In the genomic region with DNA sequence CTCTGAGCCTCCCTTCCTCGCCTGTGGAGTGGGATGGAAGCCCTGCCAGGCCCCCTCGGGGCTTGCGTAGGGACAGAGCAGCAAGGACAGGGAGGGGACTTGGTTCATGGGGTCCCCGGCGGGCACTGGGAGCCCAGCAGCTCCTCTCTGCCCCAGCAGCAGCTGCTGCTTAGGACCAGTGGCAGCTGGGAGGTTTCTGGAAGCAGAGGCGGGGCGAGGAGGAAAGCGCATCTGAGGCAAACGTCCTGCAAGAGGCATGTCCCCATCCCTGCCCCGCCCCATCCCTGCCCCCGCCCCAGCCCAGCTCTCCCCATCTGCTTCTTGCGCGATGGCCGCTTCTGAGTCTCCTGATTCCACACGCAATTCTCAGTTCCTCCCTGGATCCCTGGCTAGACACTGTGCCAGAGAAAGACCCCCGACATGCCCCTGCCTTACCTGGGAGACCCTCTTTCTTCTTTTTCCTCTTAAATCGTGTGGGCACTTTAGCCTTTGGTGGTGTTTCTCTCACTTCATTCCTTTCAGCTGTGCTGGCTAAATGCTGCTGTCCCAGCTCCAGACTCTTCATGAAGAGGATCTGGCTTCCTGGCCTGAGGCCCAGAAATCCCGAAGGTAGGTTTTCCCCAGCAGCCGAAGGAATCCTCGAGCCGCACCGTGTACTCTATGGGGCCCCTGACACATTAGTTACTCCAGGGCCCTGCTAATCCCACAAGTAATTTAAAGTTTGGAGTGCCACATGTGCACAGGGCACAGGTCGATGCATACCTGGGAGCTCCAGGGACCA, we compare ENCODE assay signal across 11 cellular contexts. TPM values are rescaled to one million over a fixed set of nuclear protein-coding genes. Genes with fewer than 3 reads are reported as not detected.
DNase-seq lines count a peak whose midpoint lies in the region; ATAC-seq and TF ChIP-seq lines count a peak whose summit lies in the region.
"Had no signal": no experiment of that assay in that cellular context is flagged by ENCODE, and none has a peak within 500 bp of the region (broad histone marks: within the 10 kb centered on the region; RNA-seq: fewer than 3 reads in every experiment).

No MANE protein-coding gene starts in this region.

- no peaks in the 10 kb centered on the region for H3K36me3 Mint-ChIP-seq in WTC11
- H3K36me3 Mint-ChIP-seq in stimulated activated effector memory CD8-positive, alpha-beta T cell treated with anti-CD3 and anti-CD28 coated beads, Interleukin-12 subunit alpha, Interleukin-12 subunit beta, amount 100 ng/mL, for 72 hours, result no peaks in the 10 kb centered on the region
- H3K36me3 Mint-ChIP-seq: memory B cell had no signal

- H3K4me3 Mint-ChIP-seq in WTC11, result no peak overlapping the region
- no peak overlapping the region for H3K4me3 Mint-ChIP-seq in stimulated activated effector memory CD8-positive, alpha-beta T cell treated with anti-CD3 and anti-CD28 coated beads, Interleukin-12 subunit alpha, Interleukin-12 subunit beta, amount 100 ng/mL, for 72 hours
- H3K4me3 Mint-ChIP-seq: memory B cell had no signal

- H3K9me3 ChIP-seq in heart right ventricle, result no peaks in the 10 kb centered on the region
- H3K9me3 ChIP-seq in skeletal muscle satellite cell (replicated peaks; ENCODE audit: low read length), result no peaks in the 10 kb centered on the region

- H3K4me1 Mint-ChIP-seq in WTC11, result peaks cover 5% of the 10 kb centered on the region; the same call in 1 of the 2 replicates
- H3K4me1 Mint-ChIP-seq in stimulated activated effector memory CD8-positive, alpha-beta T cell treated with anti-CD3 and anti-CD28 coated beads, Interleukin-12 subunit alpha, Interleukin-12 subunit beta, amount 100 ng/mL, for 72 hours, result no peaks in the 10 kb centered on the region
- H3K4me1 Mint-ChIP-seq: memory B cell had no signal

- H3K36me3 ChIP-seq in heart right ventricle (no peaks in the 10 kb centered on the region), skeletal muscle satellite cell (ENCODE audit: insufficient read depth, low read length) (no peaks in the 10 kb centered on the region)

- WGBS in heart right ventricle, 2 donors, result 44 to 61% methylated on average over 23 of the region's 23 CpGs

- intact Hi-C loops in heart right ventricle (cut with DNase I), result no loop called here

- peak; percentile 77 for ATAC-seq in WTC11
- peak in 6 of 8 donors; percentile 55 to 82 (median 68) for ATAC-seq in heart right ventricle
- no peak for ATAC-seq in stimulated activated effector memory CD8-positive, alpha-beta T cell treated with anti-CD3 and anti-CD28 coated beads, Interleukin-12 subunit alpha, Interleukin-12 subunit beta, amount 100 ng/mL, for 72 hours
- ATAC-seq in HG03135 (IDR thresholded peaks at IDR 0.05; ENCODE audit: unreplicated experiment), result no peak

- peak overlapping the region in 3 of 10 donors; percentile 7 to 33 (median 26) for H3K4me3 ChIP-seq in heart right ventricle
- H3K4me3 ChIP-seq in skeletal muscle satellite cell (ENCODE audit: low read length), result peak overlapping the region; percentile 66

- H3K4me1 ChIP-seq in heart right ventricle (peaks cover 0 to 10% (median 0%) of the 10 kb centered on the region in 9 donors), skeletal muscle satellite cell (ENCODE audit: control insufficient read depth, insufficient read depth, low read length) (peaks cover 29% of the 10 kb centered on the region)

- peaks cover 33% of the 10 kb centered on the region for H3K27me3 Mint-ChIP-seq in WTC11 (ENCODE audit: low read depth)

- H3K4me2 ChIP-seq in skeletal muscle satellite cell (ENCODE audit: low read length), result peak overlapping the region; percentile 78

- peak overlapping the region; percentile 64 for H3K9ac ChIP-seq in skeletal muscle satellite cell (ENCODE audit: low read depth, low read length)

- H3K9me3 Mint-ChIP-seq in WTC11, result no peaks in the 10 kb centered on the region
- H3K9me3 Mint-ChIP-seq in stimulated activated effector memory CD8-positive, alpha-beta T cell treated with anti-CD3 and anti-CD28 coated beads, Interleukin-12 subunit alpha, Interleukin-12 subunit beta, amount 100 ng/mL, for 72 hours, result no peaks in the 10 kb centered on the region
- H3K9me3 Mint-ChIP-seq: memory B cell had no signal

- H3K27ac ChIP-seq in heart right ventricle, result peak overlapping the region in 1 of 10 donors; percentile 41

- TF ChIP-seq CTCF in WTC11 (IDR thresholded peaks at IDR 0.05) (no peak), heart right ventricle (IDR thresholded peaks at IDR 0.05) (no peak)

- no peak overlapping the region for H3K27ac Mint-ChIP-seq in WTC11
- no peak overlapping the region for H3K27ac Mint-ChIP-seq in stimulated activated effector memory CD8-positive, alpha-beta T cell treated with anti-CD3 and anti-CD28 coated beads, Interleukin-12 subunit alpha, Interleukin-12 subunit beta, amount 100 ng/mL, for 72 hours
- H3K27ac Mint-ChIP-seq: memory B cell had no signal

- H3K27me3 ChIP-seq in heart right ventricle (peaks cover 0 to 5% (median 0%) of the 10 kb centered on the region in 7 donors), skeletal muscle satellite cell (ENCODE audit: control insufficient read depth, insufficient read depth, low read length) (no peaks in the 10 kb centered on the region)

- CTCF ChIA-PET in WTC11 (lab: Charles Lee), result interaction anchor here (0.8 to 4.0 kb wide), 4 partner anchors 8 to 80 kb away, joined by 3 to 20 read pairs (median 8); no protein-coding TSS in a partner anchor

- peak; percentile 52 for DNase-seq in HCEC 1CT
- peak; percentile 29 for DNase-seq in WTC11 (ENCODE audit: low spot score)
- DNase-seq in heart right ventricle, result peak; percentile 14 to 34
- no peak for DNase-seq in stimulated activated effector memory CD8-positive, alpha-beta T cell treated with anti-CD3 and anti-CD28 coated beads, Interleukin-12 subunit alpha, Interleukin-12 subunit beta, amount 100 ng/mL, for 72 hours (ENCODE audit: low spot score in 2 of 2)
- no peak for DNase-seq in NCI-H2196 treated with DMSO at 0.1 percent for 48 hours (lab: John Stamatoyannopoulos, UW; ENCODE audit: unreplicated experiment)
- no peak for DNase-seq in activated CD4-positive, alpha-beta T cell treated with anti-CD3 and anti-CD28 coated beads, Interleukin-2, amount 50 U/mL, for 1 hour
- DNase-seq: activated CD8-positive, alpha-beta memory T cell treated with anti-CD3 and anti-CD28 coated beads, Interleukin-2, amount 50 U/mL, for 4 hours had no signal

- POLR2A ChIA-PET in WTC11 (lab: Charles Lee), result interaction anchor here (0.5 kb wide), 1 partner anchor 149 kb away, joined by 4 read pairs; no protein-coding TSS in a partner anchor

TF ChIP-seq in WTC11, 78 proteins besides CTCF, POLR2A, EP300 and RAD21 (continues in another document):
- TF ChIP-seq GRHL2 (CRISPR knock-in tag; IDR thresholded peaks at IDR 0.05; ENCODE audit: insufficient replicate concordance, severe bottlenecking) (no peak), FOXP1 (CRISPR knock-in tag; IDR thresholded peaks at IDR 0.05; ENCODE audit: borderline replicate concordance) (no peak), NR3C1 (CRISPR knock-in tag; conservative IDR thresholded peaks at IDR 0.05; ENCODE audit: low read depth) (no peak), JUN (CRISPR knock-in tag; IDR thresholded peaks at IDR 0.05) (no peak), ZNF317 (CRISPR knock-in tag; IDR thresholded peaks at IDR 0.05; ENCODE audit: borderline replicate concordance, low read depth) (no peak)
- TF ChIP-seq, protein P1, sequence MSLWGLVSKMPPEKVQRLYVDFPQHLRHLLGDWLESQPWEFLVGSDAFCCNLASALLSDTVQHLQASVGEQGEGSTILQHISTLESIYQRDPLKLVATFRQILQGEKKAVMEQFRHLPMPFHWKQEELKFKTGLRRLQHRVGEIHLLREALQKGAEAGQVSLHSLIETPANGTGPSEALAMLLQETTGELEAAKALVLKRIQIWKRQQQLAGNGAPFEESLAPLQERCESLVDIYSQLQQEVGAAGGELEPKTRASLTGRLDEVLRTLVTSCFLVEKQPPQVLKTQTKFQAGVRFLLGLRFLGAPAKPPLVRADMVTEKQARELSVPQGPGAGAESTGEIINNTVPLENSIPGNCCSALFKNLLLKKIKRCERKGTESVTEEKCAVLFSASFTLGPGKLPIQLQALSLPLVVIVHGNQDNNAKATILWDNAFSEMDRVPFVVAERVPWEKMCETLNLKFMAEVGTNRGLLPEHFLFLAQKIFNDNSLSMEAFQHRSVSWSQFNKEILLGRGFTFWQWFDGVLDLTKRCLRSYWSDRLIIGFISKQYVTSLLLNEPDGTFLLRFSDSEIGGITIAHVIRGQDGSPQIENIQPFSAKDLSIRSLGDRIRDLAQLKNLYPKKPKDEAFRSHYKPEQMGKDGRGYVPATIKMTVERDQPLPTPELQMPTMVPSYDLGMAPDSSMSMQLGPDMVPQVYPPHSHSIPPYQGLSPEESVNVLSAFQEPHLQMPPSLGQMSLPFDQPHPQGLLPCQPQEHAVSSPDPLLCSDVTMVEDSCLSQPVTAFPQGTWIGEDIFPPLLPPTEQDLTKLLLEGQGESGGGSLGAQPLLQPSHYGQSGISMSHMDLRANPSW (CRISPR knock-in tag; conservative IDR thresholded peaks at IDR 0.05; ENCODE audit: low read depth), result no peak
- TF ChIP-seq, protein P2, sequence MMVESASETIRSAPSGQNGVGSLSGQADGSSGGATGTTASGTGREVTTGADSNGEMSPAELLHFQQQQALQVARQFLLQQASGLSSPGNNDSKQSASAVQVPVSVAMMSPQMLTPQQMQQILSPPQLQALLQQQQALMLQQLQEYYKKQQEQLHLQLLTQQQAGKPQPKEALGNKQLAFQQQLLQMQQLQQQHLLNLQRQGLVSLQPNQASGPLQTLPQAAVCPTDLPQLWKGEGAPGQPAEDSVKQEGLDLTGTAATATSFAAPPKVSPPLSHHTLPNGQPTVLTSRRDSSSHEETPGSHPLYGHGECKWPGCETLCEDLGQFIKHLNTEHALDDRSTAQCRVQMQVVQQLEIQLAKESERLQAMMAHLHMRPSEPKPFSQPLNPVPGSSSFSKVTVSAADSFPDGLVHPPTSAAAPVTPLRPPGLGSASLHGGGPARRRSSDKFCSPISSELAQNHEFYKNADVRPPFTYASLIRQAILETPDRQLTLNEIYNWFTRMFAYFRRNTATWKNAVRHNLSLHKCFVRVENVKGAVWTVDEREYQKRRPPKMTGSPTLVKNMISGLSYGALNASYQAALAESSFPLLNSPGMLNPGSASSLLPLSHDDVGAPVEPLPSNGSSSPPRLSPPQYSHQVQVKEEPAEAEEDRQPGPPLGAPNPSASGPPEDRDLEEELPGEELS (CRISPR knock-in tag; IDR thresholded peaks at IDR 0.05), result no peak

RNA-seq across cellular contexts. Expression of gene OR2S2, which starts 4.4 kb away (rescaled TPM):
- total RNA-seq in WTC11 (2021) (not detected in 3 replicates), heart right ventricle (not detected)
- polyA plus RNA-seq in heart right ventricle, result not detected
- not detected in 2 replicates for total RNA-seq in skeletal muscle satellite cell (2012; rRNA removed)
- total RNA-seq: dermis microvascular lymphatic vessel endothelial cell had no signal

RNA-seq across cellular contexts. Expression of gene SPAAR, which starts 53.0 kb away (rescaled TPM):
- 0.23 to 0.33 TPM in 2 of 3 replicates, not detected in the other for total RNA-seq in WTC11 (2021)
- 10 to 100 TPM in 2 of 10 donors, 1 to 10 TPM in 8; 2.8 to 14.4 (median 5.0) TPM for total RNA-seq in heart right ventricle
- polyA plus RNA-seq in heart right ventricle, result 10 to 100 TPM in 1 of 2 donors, 1 to 10 TPM in 1; 7.4 to 20.8 TPM
- total RNA-seq in skeletal muscle satellite cell (2012; rRNA removed), result 0.76 and 1.5 TPM in 2 replicates

RNA-seq across cellular contexts. Expression of gene HRCT1, which starts 56.3 kb away (rescaled TPM):
- total RNA-seq in WTC11 (2021) (0.41 TPM in 1 of 3 replicates, not detected in the others), heart right ventricle (1 to 10 TPM; 1.5 to 6.1 (median 2.2) TPM)
- polyA plus RNA-seq in heart right ventricle, result 10 to 100 TPM in 1 of 2 donors, 1 to 10 TPM in 1; 7.2 to 13.9 TPM
- total RNA-seq in skeletal muscle satellite cell (2012; rRNA removed), result 0.25 and 2.4 TPM in 2 replicates

Comparison
In these comparisons a context has a peak if more than half of its experiments do, and no peak if none do; other contexts are left out.
1. DNase-seq: peak in HCEC 1CT (single experiment), WTC11 (single experiment) and heart right ventricle (2 of 2); none in stimulated activated effector memory CD8-positive, alpha-beta T cell treated with anti-CD3 and anti-CD28 coated beads, Interleukin-12 subunit alpha, Interleukin-12 subunit beta, amount 100 ng/mL, for 72 hours (0 of 2), NCI-H2196 treated with DMSO at 0.1 percent for 48 hours (single experiment) and activated CD4-positive, alpha-beta T cell treated with anti-CD3 and anti-CD28 coated beads, Interleukin-2, amount 50 U/mL, for 1 hour (single experiment).
2. ATAC-seq: peak in WTC11 (single experiment) and heart right ventricle (6 of 8); none in stimulated activated effector memory CD8-positive, alpha-beta T cell treated with anti-CD3 and anti-CD28 coated beads, Interleukin-12 subunit alpha, Interleukin-12 subunit beta, amount 100 ng/mL, for 72 hours (single experiment) and HG03135 (single experiment).